8 cellular contexts compared by ENCODE assay signal in the genomic region with DNA sequence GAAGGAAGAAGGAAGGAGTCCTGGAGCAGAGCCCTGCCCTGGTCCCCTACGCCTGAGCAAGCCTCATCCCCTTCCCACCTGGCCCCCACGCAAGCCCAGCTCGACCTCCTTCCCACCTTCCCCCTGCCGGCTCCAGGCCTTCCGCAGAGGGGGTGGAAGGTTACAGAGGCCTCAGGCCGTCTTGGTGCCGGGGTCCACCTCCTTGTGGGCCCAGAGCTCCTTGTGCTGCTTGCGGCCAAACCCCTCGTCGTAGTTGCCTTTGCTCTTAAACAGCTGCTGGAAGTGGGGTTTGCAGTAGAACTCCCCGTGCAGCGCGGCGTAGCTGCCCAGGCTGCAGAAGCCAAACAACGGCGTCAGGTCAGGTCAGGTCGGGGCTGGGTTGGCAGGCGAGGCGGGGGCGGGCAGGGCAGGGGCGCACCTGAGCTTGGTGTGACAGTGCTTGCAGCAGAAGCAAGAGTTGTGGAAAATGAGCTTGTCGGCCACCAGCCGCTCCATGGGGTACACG. TPM values are rescaled to one million over a fixed set of nuclear protein-coding genes. Genes with fewer than 3 reads are reported as not detected.
DNase-seq lines count a peak whose midpoint lies in the region; ATAC-seq and TF ChIP-seq lines count a peak whose summit lies in the region.

No MANE protein-coding gene starts in this region.

- ATAC-seq in HG02642 (IDR thresholded peaks at IDR 0.05; ENCODE audit: poor library complexity, unreplicated experiment): no peak
- ATAC-seq in HG02759 (IDR thresholded peaks at IDR 0.05; ENCODE audit: unreplicated experiment): no peak

- CTCF ChIA-PET in HEK293T (lab: Yijun Ruan, JAX): interaction anchor here (0.5 to 1.6 kb wide), 6 partner anchors 10 to 128 kb away, joined by 3 to 13 read pairs (median 4); a partner anchor contains a TSS

- H3K79me2 ChIP-seq in smooth muscle cell (ENCODE audit: low read depth): no peaks in the 10 kb centered on the region

- H4K20me1 ChIP-seq in smooth muscle cell (ENCODE audit: low read depth): peaks cover 20% of the 10 kb centered on the region

- WGBS in smooth muscle cell (ENCODE audit: low lambda C conversion rate): 60% methylated on average over 23 of the region's 24 CpGs

- H3K36me3 ChIP-seq in smooth muscle cell (ENCODE audit: low read depth): no peaks in the 10 kb centered on the region

- no peaks in the 10 kb centered on the region for H3K27me3 ChIP-seq in smooth muscle cell (ENCODE audit: low read depth)

- H3K9ac ChIP-seq in smooth muscle cell (ENCODE audit: low read depth): no peak overlapping the region

- no peak overlapping the region for H3K27ac ChIP-seq in smooth muscle cell (ENCODE audit: low read depth)

- H3F3A ChIP-seq in smooth muscle cell (ENCODE audit: low read depth): no peaks in the 10 kb centered on the region

- H3K4me2 ChIP-seq in smooth muscle cell: peak overlapping the region; percentile 95

- H3K4me3 ChIP-seq in HFF-Myc (replicated peaks; ENCODE audit: low read depth, low read length): peak overlapping the region; percentile 42
- H3K4me3 ChIP-seq in smooth muscle cell: peak overlapping the region; percentile 65

- no peak for DNase-seq in HFF-Myc (ENCODE audit: extremely low read depth, low read depth)
- peak; percentile 39 for DNase-seq in activated CD4-positive, alpha-beta T cell treated with anti-CD3 and anti-CD28 coated beads, Interleukin-2, amount 50 U/mL, for 1 hour
- DNase-seq in germinal center (ENCODE audit: low spot score): peak; percentile 42
- no peak for DNase-seq in smooth muscle cell (lab: John Stamatoyannopoulos, UW; ENCODE audit: unreplicated experiment)
- DNase-seq in HK-2 (ENCODE audit: unreplicated experiment): no peak
- DNase-seq in HEK293T (ENCODE audit: extremely low spot score): no peak

- H2AFZ ChIP-seq in smooth muscle cell (ENCODE audit: low read depth): no peak overlapping the region

- H3K4me1 ChIP-seq in smooth muscle cell (ENCODE audit: low read depth): peaks cover 13% of the 10 kb centered on the region

- TF ChIP-seq CTCF in HFF-Myc (IDR thresholded peaks at IDR 0.05; ENCODE audit: low read depth, low read length, missing control alignments): no peak
- TF ChIP-seq CTCF in smooth muscle cell (IDR thresholded peaks at IDR 0.05; ENCODE audit: borderline replicate concordance, insufficient read depth, poor library complexity, severe bottlenecking): no peak

- H3K9me3 ChIP-seq in smooth muscle cell (replicated peaks; ENCODE audit: low read depth): no peaks in the 10 kb centered on the region

- POLR2A ChIA-PET in HEK293T (lab: Yijun Ruan, JAX): interaction anchor here (1.1 to 2.7 kb wide), 4 partner anchors 23 to 77 kb away, joined by 4 to 8 read pairs (median 5); a partner anchor contains a TSS

TF ChIP-seq in HEK293T, 16 proteins besides CTCF, POLR2A, EP300 and RAD21:
- TF ChIP-seq L3MBTL2 (conservative IDR thresholded peaks at IDR 0.05) (no peak), LEF1 (IDR thresholded peaks at IDR 0.05; ENCODE audit: borderline replicate concordance) (no peak)

RNA-seq across cellular contexts. Expression of a gene that starts 1.5 kb away (rescaled TPM):
- total RNA-seq in smooth muscle cell: 40.7 and 47.9 TPM in 2 replicates
- polyA plus RNA-seq in smooth muscle cell: 110 and 124 TPM in 2 replicates

RNA-seq across cellular contexts. Expression of a gene that starts 43.2 kb away (rescaled TPM):
- total RNA-seq in smooth muscle cell: 13.6 and 18.7 TPM in 2 replicates
- polyA plus RNA-seq in smooth muscle cell: 26.8 and 27.7 TPM in 2 replicates

Comparison
In these comparisons a context has a peak if more than half of its experiments do, and no peak if none do; other contexts are left out.
1. DNase-seq: peak in activated CD4-positive, alpha-beta T cell treated with anti-CD3 and anti-CD28 coated beads, Interleukin-2, amount 50 U/mL, for 1 hour (single experiment) and germinal center (single experiment); none in HFF-Myc (single experiment), smooth muscle cell (single experiment), HK-2 (single experiment) and HEK293T (single experiment).